14 cellular contexts compared by ENCODE assay signal in the genomic region with DNA sequence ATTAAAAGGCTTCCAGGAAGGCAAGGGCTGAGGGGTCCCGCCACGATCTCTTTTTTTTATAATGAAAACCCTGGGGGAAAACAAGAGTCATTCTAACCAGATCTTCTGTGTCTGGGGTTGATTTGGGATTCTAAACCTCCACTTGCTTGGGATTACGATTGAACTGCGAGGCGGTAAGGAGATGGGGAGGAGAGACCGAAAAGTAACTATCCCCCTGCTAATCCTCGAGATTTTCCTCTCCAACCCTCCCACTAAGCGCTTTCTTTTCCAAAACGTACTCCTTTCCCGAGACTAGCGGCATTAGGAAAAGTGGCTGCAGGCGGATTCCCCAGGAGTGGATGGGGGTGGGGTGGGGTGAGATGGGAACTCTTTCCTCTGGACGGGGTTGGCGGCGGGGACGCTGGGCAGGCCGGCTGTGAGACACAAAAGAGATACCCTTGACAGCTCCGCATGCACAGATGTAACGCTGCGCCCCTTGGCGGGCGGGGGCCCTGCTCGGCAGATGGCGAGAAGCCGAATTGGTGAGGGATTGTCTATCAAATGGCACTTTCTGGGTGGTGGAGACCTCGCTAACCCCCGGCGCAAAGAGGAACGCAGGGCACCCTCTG. TPM values are rescaled to one million over a fixed set of nuclear protein-coding genes. Genes with fewer than 3 reads are reported as not detected.
DNase-seq lines count a peak whose midpoint lies in the region; ATAC-seq and TF ChIP-seq lines count a peak whose summit lies in the region.
"Had no signal": no experiment of that assay in that cellular context is flagged by ENCODE, and none has a peak within 500 bp of the region (broad histone marks: within the 10 kb centered on the region; RNA-seq: fewer than 3 reads in every experiment).

No MANE protein-coding gene starts in this region.

- H3K9me3 ChIP-seq in left ventricle myocardium inferior (replicated peaks) (peaks cover 3% of the 10 kb centered on the region), right lobe of liver (no peaks in the 10 kb centered on the region)
- H3K9me3 ChIP-seq: adrenal gland had no signal

- peak overlapping the region; percentile 45 for H3K4me3 ChIP-seq in left ventricle myocardium inferior
- H3K4me3 ChIP-seq in iPS-11a (ENCODE audit: low read depth, low read length): peak overlapping the region; percentile 75
- no peak overlapping the region for H3K4me3 ChIP-seq in right lobe of liver
- H3K4me3 ChIP-seq: adrenal gland, smooth muscle cell had no signal

- no peak for TF ChIP-seq POLR2A in right lobe of liver (IDR thresholded peaks at IDR 0.05)

- H3K27ac ChIP-seq in left ventricle myocardium inferior (replicated peaks): no peak overlapping the region
- no peak overlapping the region for H3K27ac ChIP-seq in right lobe of liver

- ATAC-seq in left ventricle myocardium superior: no peak
- no peak for ATAC-seq in GM18867 (IDR thresholded peaks at IDR 0.05; ENCODE audit: unreplicated experiment)
- no peak for ATAC-seq in right lobe of liver

- H3K27me3 ChIP-seq in left ventricle myocardium inferior (ENCODE audit: low read depth): peaks cover 100% of the 10 kb centered on the region
- H3K27me3 ChIP-seq in right lobe of liver: peaks cover 9 to 13% of the 10 kb centered on the region in 2 donors

- intact Hi-C loops in left ventricle myocardium inferior (cut with micrococcal nuclease) (no loop called here), left ventricle myocardium superior (cut with micrococcal nuclease) (no loop called here), right lobe of liver (cut with DNase I) (no loop called here)

- H3K4me1 ChIP-seq in left ventricle myocardium inferior: peaks cover 20% of the 10 kb centered on the region
- H3K4me1 ChIP-seq in right lobe of liver: no peaks in the 10 kb centered on the region
- H3K4me1 ChIP-seq: adrenal gland had no signal

- no peak for TF ChIP-seq CTCF in left ventricle myocardium inferior (IDR thresholded peaks at IDR 0.05; ENCODE audit: borderline replicate concordance)
- no peak for TF ChIP-seq CTCF in right lobe of liver (IDR thresholded peaks at IDR 0.05)

- H3K36me3 ChIP-seq in left ventricle myocardium inferior (no peaks in the 10 kb centered on the region), right lobe of liver (no peaks in the 10 kb centered on the region)
- H3K36me3 ChIP-seq: adrenal gland had no signal

- 3% methylated on average over 28 of the region's 29 CpGs for WGBS in right lobe of liver (ENCODE audit: insufficient coverage, low coverage, low lambda C conversion rate, missing lambda C conversion rate)

- DNase-seq in left ventricle myocardium inferior: no peak
- DNase-seq in left ventricle myocardium superior: no peak
- peak; percentile 29 for DNase-seq in NCI-H774 (lab: John Stamatoyannopoulos, UW)
- DNase-seq in NCI-H1436 (lab: John Stamatoyannopoulos, UW): no peak
- no peak for DNase-seq in HCEC 1CT
- DNase-seq in right lobe of liver: no peak
- DNase-seq: activated T-cell treated with anti-CD3 and anti-CD28 coated beads for 4 hours; effector CD8-positive, alpha-beta T cell had no signal

RNA-seq across cellular contexts. Expression of gene SRRM4, which starts 0.8 kb away (rescaled TPM):
- 0.19 TPM for total RNA-seq in left ventricle myocardium inferior
- total RNA-seq in left ventricle myocardium superior: 0.42 TPM
- total RNA-seq in right lobe of liver: not detected
- total RNA-seq: glomerular endothelial cell, M059J had no signal

Comparison
In these comparisons a context has a peak if more than half of its experiments do, and no peak if none do; other contexts are left out.
1. H3K4me3 ChIP-seq: peak in left ventricle myocardium inferior (single experiment) and iPS-11a (single experiment); none in right lobe of liver (0 of 3).